ENCODE assay signal across 24 cellular contexts in genomic region chr6:124099520-124099919, GRCh38.
"Had no signal": no experiment of that assay in that cellular context is flagged by ENCODE, and none has a peak within 500 bp of the region (broad histone marks: within the 10 kb centered on the region; RNA-seq: fewer than 3 reads in every experiment).

No MANE protein-coding gene starts in this region.

- H3K36me3 Mint-ChIP-seq: naive B cell; stimulated activated naive B cell treated with anti-CD40 and anti-IgM and Interleukin-4, amounts not matched to agents 10 μg/mL and 1 μg/mL and 100 μg/mL, for 72 hours had no signal

- H3K4me1 Mint-ChIP-seq: naive B cell; nephron; stimulated activated naive B cell treated with anti-CD40 and anti-IgM and Interleukin-4, amounts not matched to agents 10 μg/mL and 1 μg/mL and 100 μg/mL, for 72 hours; stimulated activated naive CD8-positive, alpha-beta T cell treated with anti-CD3 and anti-CD28 coated beads, Interleukin-15, amount 100 ng/mL, for 72 hours had no signal

- H3K27me3 ChIP-seq: dorsolateral prefrontal cortex, heart left ventricle, spleen, testis, tibial nerve had no signal

- H3K27me3 Mint-ChIP-seq: naive B cell; stimulated activated naive B cell treated with anti-CD40 and anti-IgM and Interleukin-4, amounts not matched to agents 10 μg/mL and 1 μg/mL and 100 μg/mL, for 72 hours; stimulated activated naive CD8-positive, alpha-beta T cell treated with anti-CD3 and anti-CD28 coated beads, Interleukin-15, amount 100 ng/mL, for 72 hours had no signal

- H3K4me1 ChIP-seq: heart left ventricle, left ventricle myocardium inferior, lower lobe of right lung, spleen, testis, tibial nerve had no signal

- FAIRE-seq: endometrium, kidney had no signal

- H3K36me3 ChIP-seq: heart left ventricle, left ventricle myocardium inferior, lower lobe of right lung, spleen, tibial nerve had no signal

- H3K27ac ChIP-seq: dorsolateral prefrontal cortex, heart left ventricle, left ventricle myocardium inferior, lower lobe of right lung, spleen, testis, tibial nerve had no signal

- ATAC-seq: esophagus mucosa; heart left ventricle; left cardiac atrium; lower lobe of right lung; sciatic nerve; stimulated activated naive B cell treated with anti-CD40 and anti-IgM and Interleukin-4, amounts not matched to agents 10 μg/mL and 1 μg/mL and 100 μg/mL, for 72 hours; stimulated activated naive CD8-positive, alpha-beta T cell treated with anti-CD3 and anti-CD28 coated beads, Interleukin-15, amount 100 ng/mL, for 72 hours had no signal

- DNase-seq: cortex of kidney; dorsolateral prefrontal cortex; effector memory CD4-positive, alpha-beta T cell; heart left ventricle; hippocampal formation; kidney; left cardiac atrium; left ventricle myocardium inferior; lower lobe of right lung; mesenchymal stem cell; naive B cell; posterior cingulate gyrus; spleen; stimulated activated CD4-positive, alpha-beta T cell treated with anti-CD3 and anti-CD28 coated beads, Interleukin-15, amount 100 ng/mL, for 24 hours; stimulated activated CD4-positive, alpha-beta T cell treated with anti-CD3 and anti-CD28 coated beads, Interleukin-1b, Interleukin-23, amount 100 ng/mL, for 48 hours; stimulated activated CD4-positive, alpha-beta T cell treated with anti-CD3 and anti-CD28 coated beads, Interleukin-4, amount 100 ng/mL, for 4 hours; stimulated activated naive B cell treated with anti-CD40 and anti-IgM and Interleukin-4, amounts not matched to agents 10 μg/mL and 1 μg/mL and 100 μg/mL, for 72 hours; stimulated activated naive CD8-positive, alpha-beta T cell treated with anti-CD3 and anti-CD28 coated beads, Interleukin-15, amount 100 ng/mL, for 72 hours; testis had no signal

- H3K4me3 Mint-ChIP-seq: naive B cell; nephron; stimulated activated naive B cell treated with anti-CD40 and anti-IgM and Interleukin-4, amounts not matched to agents 10 μg/mL and 1 μg/mL and 100 μg/mL, for 72 hours; stimulated activated naive CD8-positive, alpha-beta T cell treated with anti-CD3 and anti-CD28 coated beads, Interleukin-15, amount 100 ng/mL, for 72 hours had no signal

- H3K4me3 ChIP-seq: dorsolateral prefrontal cortex, heart left ventricle, left ventricle myocardium inferior, lower lobe of right lung, spleen, testis, tibial nerve had no signal

- H3K9me3 ChIP-seq: heart left ventricle, left ventricle myocardium inferior, lower lobe of right lung, spleen, testis, tibial nerve had no signal

- H3K27ac Mint-ChIP-seq: naive B cell; nephron; stimulated activated naive B cell treated with anti-CD40 and anti-IgM and Interleukin-4, amounts not matched to agents 10 μg/mL and 1 μg/mL and 100 μg/mL, for 72 hours; stimulated activated naive CD8-positive, alpha-beta T cell treated with anti-CD3 and anti-CD28 coated beads, Interleukin-15, amount 100 ng/mL, for 72 hours had no signal

- H3K9me3 Mint-ChIP-seq: nephron had no signal
